In the genomic region with DNA sequence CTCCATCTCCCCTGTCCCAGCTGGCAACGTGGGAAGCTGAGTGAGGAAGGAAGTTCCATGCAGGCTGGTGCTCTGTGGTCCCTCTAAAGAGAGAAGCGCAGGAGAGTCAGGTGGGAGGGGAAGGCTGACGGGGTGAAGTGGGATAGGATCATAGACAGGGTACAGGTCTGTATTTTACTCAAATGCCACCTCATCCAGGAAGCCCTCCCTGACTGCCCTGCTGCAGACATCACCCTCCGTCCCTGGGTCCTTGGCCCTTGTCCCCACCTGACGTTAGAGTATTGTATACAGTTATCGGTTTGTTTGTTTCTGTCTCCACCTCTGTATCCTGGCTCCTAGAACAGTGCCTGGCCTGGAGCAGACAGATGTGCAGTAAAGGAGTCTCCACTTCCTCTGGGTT, we compare ENCODE assay signal across 1 cellular context.
TF ChIP-seq lines count a peak whose summit lies in the region.

No MANE protein-coding gene starts in this region.

TF ChIP-seq in A549, 52 proteins besides CTCF, POLR2A, EP300 and RAD21 (continued from another document):
- TF ChIP-seq, protein P1, sequence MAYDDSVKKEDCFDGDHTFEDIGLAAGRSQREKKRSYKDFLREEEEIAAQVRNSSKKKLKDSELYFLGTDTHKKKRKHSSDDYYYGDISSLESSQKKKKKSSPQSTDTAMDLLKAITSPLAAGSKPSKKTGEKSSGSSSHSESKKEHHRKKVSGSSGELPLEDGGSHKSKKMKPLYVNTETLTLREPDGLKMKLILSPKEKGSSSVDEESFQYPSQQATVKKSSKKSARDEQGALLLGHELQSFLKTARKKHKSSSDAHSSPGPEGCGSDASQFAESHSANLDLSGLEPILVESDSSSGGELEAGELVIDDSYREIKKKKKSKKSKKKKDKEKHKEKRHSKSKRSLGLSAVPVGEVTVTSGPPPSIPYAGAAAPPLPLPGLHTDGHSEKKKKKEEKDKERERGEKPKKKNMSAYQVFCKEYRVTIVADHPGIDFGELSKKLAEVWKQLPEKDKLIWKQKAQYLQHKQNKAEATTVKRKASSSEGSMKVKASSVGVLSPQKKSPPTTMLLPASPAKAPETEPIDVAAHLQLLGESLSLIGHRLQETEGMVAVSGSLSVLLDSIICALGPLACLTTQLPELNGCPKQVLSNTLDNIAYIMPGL (CRISPR knock-in tag; IDR thresholded peaks at IDR 0.05; ENCODE audit: borderline replicate concordance), result no peak
- TF ChIP-seq ZFP36 (IDR thresholded peaks at IDR 0.05; ENCODE audit: borderline replicate concordance, partially characterized antibody), result peak; percentile 95
- no peak for TF ChIP-seq HOXA7 (CRISPR knock-in tag; IDR thresholded peaks at IDR 0.05)
